ENCODE assay signal across 8 cellular contexts in genomic region chr5:172868924-172869565, GRCh38. TPM values are rescaled to one million over a fixed set of nuclear protein-coding genes. Genes with fewer than 3 reads are reported as not detected.
DNase-seq lines count a peak whose midpoint lies in the region; ATAC-seq, FAIRE-seq and TF ChIP-seq lines count a peak whose summit lies in the region.

No MANE protein-coding gene starts in this region.

- FAIRE-seq in H54 (lab: Jason Lieb, UNC) = no peak
- no peak for FAIRE-seq in K562 (lab: Jason Lieb, UNC)

- H3K36me3 ChIP-seq in K562 (ENCODE audit: control insufficient read depth, insufficient read depth, low read length) = no peaks in the 10 kb centered on the region

- in situ Hi-C loops in K562 (cut with MboI) = no loop called here

- TF ChIP-seq POLR2A in H54 (IDR thresholded peaks at IDR 0.05; ENCODE audit: low read depth, low read length) (no peak), K562 (conservative IDR thresholded peaks at IDR 0.05) (no peak)

- H3K79me2 ChIP-seq in K562 (ENCODE audit: control insufficient read depth, insufficient read depth, low read length) = no peaks in the 10 kb centered on the region

- H3K9me3 ChIP-seq in K562 (replicated peaks; ENCODE audit: control insufficient read depth, insufficient read depth, low read depth, low read length) = no peaks in the 10 kb centered on the region

- DNase-seq in H54 (ENCODE audit: insufficient read length, low spot score) = peak; percentile 70
- DNase-seq in K562 (ENCODE audit: extremely low read depth in 1 of 4, low spot score in 3 of 4) = peak; percentile 23 to 44 (median 32)
- DNase-seq in islet precursor cell = peak; percentile 73
- DNase-seq in stimulated activated naive CD8-positive, alpha-beta T cell treated with anti-CD3 and anti-CD28 coated beads, Interleukin-15, Interleukin-2, amounts not matched to agents 100 U/mL and 50 U/mL, for 24 hours = no peak
- DNase-seq in stimulated activated CD8-positive, alpha-beta memory T cell treated with anti-CD3 and anti-CD28 coated beads, Interleukin-4, amount 100 ng/mL, for 48 hours = no peak
- no peak for DNase-seq in activated CD8-positive, alpha-beta memory T cell treated with anti-CD3 and anti-CD28 coated beads, Interleukin-2, amount 50 U/mL, for 48 hours

- POLR2A ChIA-PET in K562 (lab: Yijun Ruan, JAX) = interaction anchor here (0.8 to 1.2 kb wide), 3 partner anchors 11 to 98 kb away, joined by 3 to 6 read pairs (median 3); partner anchors contain the start of gene DUSP1

- no peak overlapping the region for H3K4me3 ChIP-seq in K562

- peak in 2 of 3 experiments; percentile 22 to 31; a peak in 1 of 6 replicates for TF ChIP-seq CTCF in K562 (IDR thresholded peaks at IDR 0.05 in 2 of 3, conservative IDR thresholded peaks at IDR 0.05 in 1 of 3; ENCODE audit: insufficient read depth in 2 of 3, low read depth in 1 of 3, low read length in 3 of 3)

- CTCF ChIA-PET in K562 (lab: Yijun Ruan, JAX; ENCODE audit: low intra/inter-chr PET ratio) = interaction anchor here (0.8 kb wide), 1 partner anchor 449 kb away, joined by 3 read pairs; no protein-coding TSS in a partner anchor

- no peaks in the 10 kb centered on the region for H3K9me1 ChIP-seq in K562 (ENCODE audit: control insufficient read depth, insufficient read depth, low read length)

- H3K27me3 ChIP-seq in K562 (ENCODE audit: control insufficient read depth in 2 of 2, insufficient read depth in 2 of 2, low read length in 2 of 2) = no peaks in the 10 kb centered on the region; a peak in 1 of 5 replicates

- intact Hi-C loops in K562 (cut with micrococcal nuclease) = no loop called here

- peak overlapping the region in 1 of 2 experiments; percentile 19; a peak in 1 of 4 replicates for H3K9ac ChIP-seq in K562 (ENCODE audit: insufficient read depth in 1 of 2, low read depth in 2 of 2, low read length in 2 of 2)

- H4K20me1 ChIP-seq in K562 (replicated peaks; ENCODE audit: control insufficient read depth, insufficient read depth, low read length) = peaks cover 18% of the 10 kb centered on the region

- ATAC-seq in K562 = peak; percentile 68
- ATAC-seq in stimulated activated naive CD8-positive, alpha-beta T cell treated with anti-CD3 and anti-CD28 coated beads, Interleukin-15, Interleukin-2, amounts not matched to agents 100 U/mL and 50 U/mL, for 24 hours = peak; percentile 41
- no peak for ATAC-seq in HG03196 (IDR thresholded peaks at IDR 0.05; ENCODE audit: unreplicated experiment)
- no peak for ATAC-seq in HG02840 (IDR thresholded peaks at IDR 0.05; ENCODE audit: low FRiP score, unreplicated experiment)

- WGBS in K562 (ENCODE audit: insufficient coverage, low coverage, missing lambda C conversion rate) = 24% methylated on average over 10 of the region's 10 CpGs

- no peak overlapping the region for H2AFZ ChIP-seq in K562 (ENCODE audit: low read depth, low read length)

- 0 out of 2 replicates have a peak overlapping the region, but pooled peaks have one; percentile 7 for H3K4me2 ChIP-seq in K562 (ENCODE audit: insufficient read depth, low read length)

- TF ChIP-seq RAD21 in K562 (CRISPR knock-in tag; conservative IDR thresholded peaks at IDR 0.05 in 1 of 2, IDR thresholded peaks at IDR 0.05 in 1 of 2) = no peak; a peak in 1 of 4 replicates

- peaks cover 11 to 19% of the 10 kb centered on the region in 2 experiments for H3K4me1 ChIP-seq in K562 (replicated peaks in 1 of 2; ENCODE audit: control insufficient read depth in 2 of 2, insufficient read depth in 2 of 2, low read length in 2 of 2)

- BruUV-seq in K562 (replicated peaks; lab: Mats Ljungman, UMichigan) = no TSS peak

- no peak overlapping the region for H3K27ac ChIP-seq in K562 (ENCODE audit: extremely low read depth, low read depth, low read length)

- no peak for TF ChIP-seq EP300 in K562 (IDR thresholded peaks at IDR 0.05; ENCODE audit: low read length)

TF ChIP-seq in K562, 482 proteins besides CTCF, POLR2A, EP300 and RAD21:
- TF ChIP-seq SMARCE1 (IDR thresholded peaks at IDR 0.05) (0 out of 2 replicates have a peak, but pooled peaks have one; percentile 4), JUND (IDR thresholded peaks at IDR 0.05; ENCODE audit: borderline replicate concordance, low read depth, low read length) (peak; percentile 69), JUND (tag; IDR thresholded peaks at IDR 0.05; ENCODE audit: borderline replicate concordance, low read depth, low read length) (no peak), ZNF3 (CRISPR knock-in tag; IDR thresholded peaks at IDR 0.05) (no peak), ATF3 (IDR thresholded peaks at IDR 0.05) (peak; percentile 53), ATF3 (CRISPR knock-in tag; conservative IDR thresholded peaks at IDR 0.05) (no peak), SREBF2 (CRISPR knock-in tag; IDR thresholded peaks at IDR 0.05) (no peak), ETV5 (CRISPR knock-in tag; IDR thresholded peaks at IDR 0.05; ENCODE audit: low read depth) (0 out of 2 replicates have a peak, but pooled peaks have one; percentile 5), ZNF444 (CRISPR knock-in tag; IDR thresholded peaks at IDR 0.05) (no peak), IRF2 (CRISPR knock-in tag; IDR thresholded peaks at IDR 0.05) (no peak), JUN (IDR thresholded peaks at IDR 0.05; ENCODE audit: borderline replicate concordance, low read depth, low read length) (0 out of 2 replicates have a peak, but pooled peaks have one; percentile 39), JUN (CRISPR knock-in tag; IDR thresholded peaks at IDR 0.05; ENCODE audit: borderline replicate concordance) (no peak), CTBP1 (IDR thresholded peaks at IDR 0.05; ENCODE audit: borderline replicate concordance) (0 out of 2 replicates have a peak, but pooled peaks have one; percentile 1)
- TF ChIP-seq, protein P1, sequence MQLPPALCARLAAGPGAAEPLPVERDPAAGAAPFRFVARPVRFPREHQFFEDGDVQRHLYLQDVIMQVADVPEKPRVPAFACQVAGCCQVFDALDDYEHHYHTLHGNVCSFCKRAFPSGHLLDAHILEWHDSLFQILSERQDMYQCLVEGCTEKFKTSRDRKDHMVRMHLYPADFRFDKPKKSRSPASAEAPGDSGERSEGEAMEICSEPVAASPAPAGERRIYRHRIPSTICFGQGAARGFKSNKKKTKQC (CRISPR knock-in tag; IDR thresholded peaks at IDR 0.05) = peak; percentile 34; the same call in 1 of the 2 replicates
TF ChIP-seq in K562: peak in this region for 7.

RNA-seq across cellular contexts. Expression of gene ERGIC1, which starts 35.0 kb away (rescaled TPM):
- total RNA-seq in K562 (2011; cell fraction: chromatin; rRNA removed; ENCODE audit: low replicate concordance) = 94.3 and 160 TPM in 2 replicates
- 81.7 and 85.4 TPM in 2 replicates for total RNA-seq in K562 (2011; cell fraction: nucleolus; rRNA removed)
- total RNA-seq in K562 (2011; cell fraction: nucleoplasm; rRNA removed) = 98.5 and 147 TPM in 2 replicates
- total RNA-seq in K562 (2014; rRNA removed) (20.9 and 38.1 TPM in 2 replicates), K562 (2014; rRNA removed; fragmentation: Illumina TruSeq; extraction: Trizol) (33.5 and 38.8 TPM in 2 replicates), K562 (2015; rRNA removed; fragmentation: Illumina TruSeq; extraction: Trizol) (41.9 and 42.5 TPM in 2 replicates), K562 (2021) (48.0 and 51.3 TPM in 2 replicates)
- polyA plus RNA-seq in K562 (2011; rRNA removed) (36.4 and 39.2 TPM in 2 replicates), K562 (2014; fragmentation: Illumina TruSeq; extraction: Trizol) (58.0 and 68.4 TPM in 2 replicates), K562 (2014; fragmentation: Nextera tagmentation; extraction: Ambion mirVana) (10 to 100 TPM in 1 of 2 experiments, 1 to 10 TPM in 1; 5.5 to 11.7 TPM), K562 (2014; rRNA removed) (32.9 and 45.5 TPM in 2 replicates)
- polyA plus RNA-seq in K562 (2011; cell fraction: cytosol; rRNA removed) = 59.9 and 75.2 TPM in 2 replicates
- polyA plus RNA-seq in K562 (2011; cell fraction: nucleus; rRNA removed) = 37.4 and 51.3 TPM in 2 replicates
- 49.8 and 50.4 TPM in 2 replicates for polyA plus RNA-seq in K562 (2012)
- polyA minus RNA-seq in K562 (2011; rRNA and poly(A)+ RNA removed) = 42.0 and 52.9 TPM in 2 replicates
- 26.8 and 27.7 TPM in 2 replicates for polyA minus RNA-seq in K562 (2011; cell fraction: cytosol; rRNA and poly(A)+ RNA removed)
- 19.5 and 22.5 TPM in 2 replicates for polyA minus RNA-seq in K562 (2011; cell fraction: nucleus; rRNA and poly(A)+ RNA removed)

Comparison
In these comparisons a context has a peak if more than half of its experiments do, and no peak if none do; other contexts are left out.
1. DNase-seq: peak in H54 (single experiment), K562 (4 of 4) and islet precursor cell (single experiment); none in stimulated activated naive CD8-positive, alpha-beta T cell treated with anti-CD3 and anti-CD28 coated beads, Interleukin-15, Interleukin-2, amounts not matched to agents 100 U/mL and 50 U/mL, for 24 hours (single experiment), stimulated activated CD8-positive, alpha-beta memory T cell treated with anti-CD3 and anti-CD28 coated beads, Interleukin-4, amount 100 ng/mL, for 48 hours (single experiment) and activated CD8-positive, alpha-beta memory T cell treated with anti-CD3 and anti-CD28 coated beads, Interleukin-2, amount 50 U/mL, for 48 hours (single experiment).
2. ATAC-seq: peak in K562 (single experiment) and stimulated activated naive CD8-positive, alpha-beta T cell treated with anti-CD3 and anti-CD28 coated beads, Interleukin-15, Interleukin-2, amounts not matched to agents 100 U/mL and 50 U/mL, for 24 hours (single experiment); none in HG03196 (single experiment) and HG02840 (single experiment).